In genomic region chr9:93622725-93623124, GRCh38 we compare ENCODE assay signal across 28 cellular contexts. TPM values are rescaled to one million over a fixed set of nuclear protein-coding genes. Genes with fewer than 3 reads are reported as not detected.
DNase-seq lines count a peak whose midpoint lies in the region; ATAC-seq, FAIRE-seq and TF ChIP-seq lines count a peak whose summit lies in the region.
"Had no signal": no experiment of that assay in that cellular context is flagged by ENCODE, and none has a peak within 500 bp of the region (broad histone marks: within the 10 kb centered on the region; RNA-seq: fewer than 3 reads in every experiment).

No MANE protein-coding gene starts in this region.

- H3K4me1 ChIP-seq in right atrium auricular region (peaks cover 0 to 26% of the 10 kb centered on the region in 2 donors), mucosa of descending colon (ENCODE audit: low read depth) (no peaks in the 10 kb centered on the region)
- H3K4me1 ChIP-seq: A549, SJSA1 had no signal

- H3K4me3 ChIP-seq in right atrium auricular region (no peak overlapping the region), bronchial epithelial cell (ENCODE audit: low read depth, low read length) (no peak overlapping the region), mucosa of descending colon (no peak overlapping the region)
- H3K4me3 ChIP-seq: A549; BLaER1 treated with 17β-estradiol and CSF1 and Interleukin-3, amounts not matched to agents 10 nM and 100 nM; GM23248; SJSA1 had no signal

- H3K27ac ChIP-seq in right atrium auricular region: no peak overlapping the region
- H3K27ac ChIP-seq: A549; BLaER1 treated with 17β-estradiol and CSF1 and Interleukin-3, amounts not matched to agents 10 nM and 100 nM; GM23248; SJSA1 had no signal

- no peaks in the 10 kb centered on the region for H3K36me3 ChIP-seq in right atrium auricular region
- H3K36me3 ChIP-seq in bronchial epithelial cell (ENCODE audit: control insufficient read depth, insufficient read depth, low read length): peaks cover 2% of the 10 kb centered on the region
- no peaks in the 10 kb centered on the region for H3K36me3 ChIP-seq in mucosa of descending colon (ENCODE audit: low read depth)
- H3K36me3 ChIP-seq: SJSA1 had no signal

- intact Hi-C loops in Right ventricle myocardium superior (cut with DNase I): no loop called here
- intact Hi-C loops in mucosa of descending colon (cut with DNase I, micrococcal nuclease): no loop called here

- TF ChIP-seq POLR2A in GM12891 (IDR thresholded peaks at IDR 0.05; ENCODE audit: low read depth, low read length): no peak

- TF ChIP-seq CTCF in right atrium auricular region (IDR thresholded peaks at IDR 0.05) (no peak), bronchial epithelial cell (IDR thresholded peaks at IDR 0.05; ENCODE audit: insufficient read depth, low read length, severe bottlenecking) (no peak), mucosa of descending colon (IDR thresholded peaks at IDR 0.05) (no peak)

- H3K9me3 ChIP-seq in right atrium auricular region (peaks cover 0 to 7% of the 10 kb centered on the region in 2 donors), mucosa of descending colon (peaks cover 3% of the 10 kb centered on the region)
- H3K9me3 ChIP-seq: SJSA1 had no signal

- peak; percentile 32 for DNase-seq in right atrium auricular region (ENCODE audit: low spot score)
- no peak for DNase-seq in Right ventricle myocardium superior
- DNase-seq in bronchial epithelial cell (ENCODE audit: low read depth): no peak
- no peak for DNase-seq in mucosa of descending colon
- DNase-seq in superior temporal gyrus (ENCODE audit: extremely low spot score): no peak
- no peak for DNase-seq in T-helper 2 cell
- DNase-seq in GM12891 (ENCODE audit: insufficient read length, low spot score): no peak
- DNase-seq: AML-193; Calu3; DMS153; DND-41; GM23248; H9; Karpas-422; NCI-H1092; NCI-H1417 treated with DMSO at 0.1 percent for 48 hours; NCI-H187 treated with DMSO at 0.1 percent for 48 hours; NCI-H2107; NCI-H524; NCI-H774; NK-92 treated with Interleukin-12 subunit alpha and Interleukin-12 subunit beta, amount 100 ng/mL, for 24 hours; PC-3 had no signal

- H3K27me3 ChIP-seq in right atrium auricular region: no peaks in the 10 kb centered on the region
- no peaks in the 10 kb centered on the region for H3K27me3 ChIP-seq in bronchial epithelial cell (ENCODE audit: control insufficient read depth, insufficient read depth, low read length)
- H3K27me3 ChIP-seq: BLaER1 treated with 17β-estradiol and CSF1 and Interleukin-3, amounts not matched to agents 10 nM and 100 nM; SJSA1 had no signal

- ATAC-seq in Right ventricle myocardium superior (ENCODE audit: poor library complexity) (no peak), mucosa of descending colon (peak; percentile 18)
- ATAC-seq: A549, HepG2, PC-3, Right ventricle myocardium inferior had no signal

- peak; percentile 96 for FAIRE-seq in bronchial epithelial cell (lab: Jason Lieb, UNC)
- FAIRE-seq in GM12891 (lab: Jason Lieb, UNC): no peak
- FAIRE-seq: A549, GM19239, HepG2 had no signal

TF ChIP-seq in GM12891, 5 proteins besides CTCF, POLR2A, EP300 and RAD21:
- TF ChIP-seq POLR2AphosphoS5 (IDR thresholded peaks at IDR 0.05; ENCODE audit: low read depth, low read length) (no peak), POU2F2 (IDR thresholded peaks at IDR 0.05; ENCODE audit: low read depth, low read length) (no peak), PAX5 (IDR thresholded peaks at IDR 0.05; ENCODE audit: insufficient read depth, low read length, severe bottlenecking) (no peak), SPI1 (IDR thresholded peaks at IDR 0.05; ENCODE audit: low read depth, low read length) (no peak), TAF1 (IDR thresholded peaks at IDR 0.05; ENCODE audit: low read depth, low read length) (no peak)

RNA-seq across cellular contexts. Expression of gene PHF2, which starts 46.3 kb away (rescaled TPM):
- total RNA-seq in right atrium auricular region: 10 to 100 TPM; 24.7 to 29.3 TPM
- 25.4 TPM for total RNA-seq in Right ventricle myocardium superior
- 10.0 and 10.9 TPM in 2 replicates for total RNA-seq in bronchial epithelial cell
- total RNA-seq in mucosa of descending colon: 10 to 100 TPM; 19.1 to 42.9 (median 21.7) TPM
- polyA plus RNA-seq in GM12891 (2012; ENCODE audit: low read depth, missing spikeins): 4.2 TPM
